Comparison of ENCODE assay signal across 13 cellular contexts in the genomic region with DNA sequence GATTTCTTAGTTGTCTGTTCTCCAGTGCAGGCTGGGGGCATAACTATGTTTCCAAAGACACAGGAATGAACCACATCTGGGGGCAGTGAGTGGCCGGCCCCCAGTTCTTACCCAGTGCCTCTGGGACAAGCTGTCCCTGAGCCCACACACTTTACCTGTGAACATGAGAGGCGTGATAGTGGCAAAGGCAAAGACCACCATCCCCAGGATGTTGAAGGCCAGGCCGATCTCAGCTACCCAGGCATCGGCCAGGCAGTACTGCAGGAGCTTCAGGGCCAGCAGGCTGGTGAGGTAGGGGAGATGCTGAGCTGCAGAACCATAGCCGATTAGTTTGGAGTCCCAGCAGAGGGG. TPM values are rescaled to one million over a fixed set of nuclear protein-coding genes. Genes with fewer than 3 reads are reported as not detected.
DNase-seq lines count a peak whose midpoint lies in the region; ATAC-seq and TF ChIP-seq lines count a peak whose summit lies in the region.
"Had no signal": no experiment of that assay in that cellular context is flagged by ENCODE, and none has a peak within 500 bp of the region (broad histone marks: within the 10 kb centered on the region; RNA-seq: fewer than 3 reads in every experiment).

No MANE protein-coding gene starts in this region.

- H3K36me3 ChIP-seq in CD4-positive, CD25-positive, alpha-beta regulatory T cell (ENCODE audit: control insufficient read depth, insufficient read depth, low read length) = no peaks in the 10 kb centered on the region
- H3K36me3 ChIP-seq in PC-9 (ENCODE audit: low read depth) (0 out of 2 replicates have a peak, but pooled peaks cover 12% of the 10 kb centered on the region), left lung (peaks cover 0 to 22% of the 10 kb centered on the region in 2 donors)
- no peaks in the 10 kb centered on the region for H3K36me3 ChIP-seq in effector memory CD4-positive, alpha-beta T cell (ENCODE audit: control insufficient read depth, insufficient read depth, low read length)

- peaks cover 16% of the 10 kb centered on the region for H3K4me1 ChIP-seq in CD4-positive, CD25-positive, alpha-beta regulatory T cell (ENCODE audit: control insufficient read depth, insufficient read depth, low read length, poor library complexity, severe bottlenecking)
- H3K4me1 ChIP-seq in PC-9 (replicated peaks; ENCODE audit: insufficient read depth) (peaks cover 11% of the 10 kb centered on the region), left lung (peaks cover 11 to 53% of the 10 kb centered on the region in 2 donors)
- H3K4me1 ChIP-seq in effector memory CD4-positive, alpha-beta T cell (ENCODE audit: control insufficient read depth, insufficient read depth, low read length, poor library complexity, severe bottlenecking) = peaks cover 14% of the 10 kb centered on the region

- H3K27me3 ChIP-seq in CD4-positive, CD25-positive, alpha-beta regulatory T cell (ENCODE audit: control insufficient read depth, insufficient read depth, low read length) = peaks cover 8% of the 10 kb centered on the region
- H3K27me3 ChIP-seq in PC-9 (ENCODE audit: insufficient read depth, low read depth) (no peaks in the 10 kb centered on the region), left lung (peaks cover 0 to 27% of the 10 kb centered on the region in 2 donors)
- H3K27me3 ChIP-seq in effector memory CD4-positive, alpha-beta T cell (replicated peaks; ENCODE audit: control insufficient read depth, insufficient read depth, low read length, poor library complexity, severe bottlenecking) = no peaks in the 10 kb centered on the region
- H3K27me3 ChIP-seq: heart left ventricle had no signal

- TF ChIP-seq CTCF in PC-9 (conservative IDR thresholded peaks at IDR 0.05) (no peak), coronary artery (IDR thresholded peaks at IDR 0.05) (no peak), nephron progenitor cell (IDR thresholded peaks at IDR 0.05) (no peak), left lung (IDR thresholded peaks at IDR 0.05) (no peak)

- no peak overlapping the region for H3K4me3 ChIP-seq in CD4-positive, CD25-positive, alpha-beta regulatory T cell (ENCODE audit: low read depth, low read length)
- H3K4me3 ChIP-seq in PC-9 (no peak overlapping the region), coronary artery (peak overlapping the region; percentile 99), left lung (peak overlapping the region in 1 of 2 donors; percentile 72)
- H3K4me3 ChIP-seq in effector memory CD4-positive, alpha-beta T cell (ENCODE audit: insufficient read depth, low read depth, low read length, poor library complexity, severe bottlenecking) = no peak overlapping the region

- peaks cover 0 to 15% (median 3%) of the 10 kb centered on the region in 4 donors for H3K4me1 Mint-ChIP-seq in CD4-positive, CD25-positive, alpha-beta regulatory T cell
- peaks cover 42% of the 10 kb centered on the region for H3K4me1 Mint-ChIP-seq in nephron progenitor cell

- H3K4me2 ChIP-seq in PC-9 = no peak overlapping the region

- peaks cover 10% of the 10 kb centered on the region; the same call in 1 of the 2 replicates for H3K79me2 ChIP-seq in PC-9 (ENCODE audit: low read depth)

- H3K4me3 Mint-ChIP-seq in CD4-positive, CD25-positive, alpha-beta regulatory T cell = peak overlapping the region; percentile 47 to 64 (median 60)
- H3K4me3 Mint-ChIP-seq in nephron progenitor cell = peak overlapping the region; percentile 84

- no peak overlapping the region for H2AFZ ChIP-seq in PC-9

- CTCF ChIA-PET in PC-9 (lab: Charles Lee) = no interaction called here

- H3K36me3 Mint-ChIP-seq in CD4-positive, CD25-positive, alpha-beta regulatory T cell = no peaks in the 10 kb centered on the region
- H3K36me3 Mint-ChIP-seq in nephron progenitor cell (ENCODE audit: low read depth) = peaks cover 17% of the 10 kb centered on the region

- H4K20me1 ChIP-seq in PC-9 (ENCODE audit: insufficient read depth) = no peaks in the 10 kb centered on the region

- DNase-seq in CD4-positive, CD25-positive, alpha-beta regulatory T cell = no peak
- DNase-seq in PC-9 (peak in 1 of 2 experiments; percentile 25), coronary artery (ENCODE audit: low spot score) (no peak), nephron progenitor cell (no peak), left lung (no peak)
- DNase-seq in effector memory CD4-positive, alpha-beta T cell = no peak
- DNase-seq: aorta, heart left ventricle, NCI-H1930 had no signal

- no peak for ATAC-seq in CD4-positive, CD25-positive, alpha-beta regulatory T cell (ENCODE audit: low read depth in 2 of 2)
- no peak for ATAC-seq in left lung
- ATAC-seq in HG03025 (IDR thresholded peaks at IDR 0.05; ENCODE audit: low FRiP score, unreplicated experiment) = no peak
- no peak for ATAC-seq in GM18858 (IDR thresholded peaks at IDR 0.05; ENCODE audit: unreplicated experiment)

- TSS peak; percentile 30 for BruUV-seq in PC-9 (replicated peaks; lab: Mats Ljungman, UMichigan)

- peaks cover 6% of the 10 kb centered on the region; the same call in 1 of the 2 replicates for H3F3A ChIP-seq in PC-9 (ENCODE audit: insufficient read depth, low read depth)

- no peaks in the 10 kb centered on the region for H3K9me2 ChIP-seq in PC-9 (ENCODE audit: insufficient read depth)

- no peak overlapping the region for H3K27ac ChIP-seq in CD4-positive, CD25-positive, alpha-beta regulatory T cell (ENCODE audit: insufficient read depth, low read length, poor library complexity, severe bottlenecking)
- H3K27ac ChIP-seq in PC-9 = no peak overlapping the region
- H3K27ac ChIP-seq in coronary artery = peak overlapping the region in 1 of 2 donors; percentile 84
- H3K27ac ChIP-seq in left lung = no peak overlapping the region
- no peak overlapping the region for H3K27ac ChIP-seq in effector memory CD4-positive, alpha-beta T cell (ENCODE audit: insufficient read depth, low read length, poor library complexity, severe bottlenecking)
- H3K27ac ChIP-seq: KMS-11 had no signal

- POLR2A ChIA-PET in PC-9 (lab: Charles Lee; ENCODE audit: unreplicated experiment) = no interaction called here

- peaks cover 27% of the 10 kb centered on the region for H3K27me3 Mint-ChIP-seq in CD4-positive, CD25-positive, alpha-beta regulatory T cell
- peaks cover 9% of the 10 kb centered on the region for H3K27me3 Mint-ChIP-seq in nephron progenitor cell (ENCODE audit: low read depth, poor library complexity)

- peak overlapping the region in 2 of 3 donors; percentile 9 to 62 for H3K27ac Mint-ChIP-seq in CD4-positive, CD25-positive, alpha-beta regulatory T cell
- no peak overlapping the region for H3K27ac Mint-ChIP-seq in nephron progenitor cell

- intact Hi-C loops in PC-9 (cut with micrococcal nuclease; ENCODE audit: unreplicated experiment) = no loop called here
- intact Hi-C loops in left lung (cut with DNase I) = no loop called here

- no peaks in the 10 kb centered on the region for H3K9me3 ChIP-seq in CD4-positive, CD25-positive, alpha-beta regulatory T cell (ENCODE audit: control insufficient read depth in 2 of 2, low read length in 2 of 2)
- H3K9me3 ChIP-seq in PC-9 (ENCODE audit: insufficient read depth, low read depth) (no peaks in the 10 kb centered on the region), left lung (no peaks in the 10 kb centered on the region)
- H3K9me3 ChIP-seq in effector memory CD4-positive, alpha-beta T cell (ENCODE audit: control insufficient read depth, low read length) = no peaks in the 10 kb centered on the region
- H3K9me3 ChIP-seq: heart left ventricle had no signal

- H3K9me3 Mint-ChIP-seq in CD4-positive, CD25-positive, alpha-beta regulatory T cell = no peaks in the 10 kb centered on the region
- H3K9me3 Mint-ChIP-seq in nephron progenitor cell = no peaks in the 10 kb centered on the region

RNA-seq across cellular contexts. Expression of a gene that starts 1.6 kb away (rescaled TPM):
- total RNA-seq in CD4-positive, CD25-positive, alpha-beta regulatory T cell = 0.89 TPM
- 1 to 10 TPM in 2 of 4 donors, under 1 TPM in 1, not detected in 1; 0.49 to 2.8 (median 1.9) TPM for polyA plus RNA-seq in CD4-positive, CD25-positive, alpha-beta regulatory T cell
- total RNA-seq in PC-9 (2021) = 12.6 and 14.9 TPM in 2 replicates
- 10 to 100 TPM; 23.7 to 28.8 TPM for total RNA-seq in left lung

RNA-seq across cellular contexts. Expression of a gene that starts 32.9 kb away (rescaled TPM):
- 21.7 TPM for total RNA-seq in CD4-positive, CD25-positive, alpha-beta regulatory T cell
- 1 to 10 TPM; 7.2 to 8.5 (median 7.9) TPM for polyA plus RNA-seq in CD4-positive, CD25-positive, alpha-beta regulatory T cell
- total RNA-seq in PC-9 (2021) (7.3 and 8.6 TPM in 2 replicates), left lung (10 to 100 TPM; 12.9 to 19.9 TPM)

RNA-seq across cellular contexts. Expression of a gene that starts 34.3 kb away (rescaled TPM):
- total RNA-seq in CD4-positive, CD25-positive, alpha-beta regulatory T cell = not detected
- polyA plus RNA-seq in CD4-positive, CD25-positive, alpha-beta regulatory T cell = under 1 TPM in 3 of 4 donors, not detected in 1; 0.10 to 0.18 (median 0.17) TPM
- total RNA-seq in PC-9 (2021) (not detected in 2 replicates), left lung (1 to 10 TPM in 1 of 2 donors, under 1 TPM in 1; 0.50 to 1.6 TPM)

RNA-seq across cellular contexts. Expression of a gene that starts 39.4 kb away (rescaled TPM):
- not detected for total RNA-seq in CD4-positive, CD25-positive, alpha-beta regulatory T cell
- polyA plus RNA-seq in CD4-positive, CD25-positive, alpha-beta regulatory T cell = not detected
- total RNA-seq in PC-9 (2021) (not detected in 2 replicates), left lung (not detected)
- total RNA-seq: aorta, heart left ventricle, subcutaneous adipose tissue had no signal
- polyA plus RNA-seq: aorta, heart left ventricle had no signal

RNA-seq across cellular contexts. Expression of a gene that starts 47.1 kb away (rescaled TPM):
- 29.4 TPM for total RNA-seq in CD4-positive, CD25-positive, alpha-beta regulatory T cell
- 10 to 100 TPM; 70.2 to 88.5 (median 74.7) TPM for polyA plus RNA-seq in CD4-positive, CD25-positive, alpha-beta regulatory T cell
- 84.5 and 98.2 TPM in 2 replicates for total RNA-seq in PC-9 (2021)
- total RNA-seq in left lung = 10 to 100 TPM; 65.6 to 76.8 TPM
